In genomic region chr10:7409732-7410168, GRCh38 we compare ENCODE assay signal across 1 cellular context.
TF ChIP-seq lines count a peak whose summit lies in the region.

No MANE protein-coding gene starts in this region.

TF ChIP-seq in GM12878, 131 proteins besides CTCF, POLR2A, EP300 and RAD21 (continued from another document):
- no peak for TF ChIP-seq BCLAF1 (IDR thresholded peaks at IDR 0.05)
- no peak for TF ChIP-seq NR2C2 (IDR thresholded peaks at IDR 0.05; ENCODE audit: borderline replicate concordance, control insufficient read depth, insufficient read length, low read depth)
- TF ChIP-seq BHLHE40 (IDR thresholded peaks at IDR 0.05; ENCODE audit: borderline replicate concordance in 1 of 2, low read depth in 2 of 2, low read length in 1 of 2), result no peak
- no peak for TF ChIP-seq STAT3 (IDR thresholded peaks at IDR 0.05; ENCODE audit: low read depth, low read length)
- no peak for TF ChIP-seq CREM (IDR thresholded peaks at IDR 0.05; ENCODE audit: low read depth)
TF ChIP-seq in GM12878: peak in this region for 3.
